In the genomic region with DNA sequence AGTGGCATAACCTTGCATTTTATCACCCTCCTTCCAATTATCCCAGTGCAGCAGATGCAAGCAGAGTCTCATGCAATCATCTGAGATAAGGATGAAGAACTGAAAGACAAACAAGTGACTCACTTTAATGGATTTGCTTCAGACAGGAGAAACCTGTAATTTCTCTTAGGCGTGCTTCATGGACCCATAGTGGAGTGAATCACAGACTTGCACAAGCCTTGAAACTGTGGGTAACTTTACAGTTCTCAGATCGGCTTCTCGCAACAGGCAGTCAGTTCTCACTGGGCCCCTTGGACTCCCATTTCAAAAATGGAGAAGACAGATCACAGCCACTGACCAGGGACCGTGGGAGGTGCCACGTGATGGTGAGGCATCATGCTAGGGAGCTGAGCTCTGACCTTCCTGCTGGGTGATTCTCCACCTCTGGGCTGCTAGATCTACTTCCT, we compare ENCODE assay signal across 13 cellular contexts. TPM values are rescaled to one million over a fixed set of nuclear protein-coding genes. Genes with fewer than 3 reads are reported as not detected.
DNase-seq lines count a peak whose midpoint lies in the region; ATAC-seq and TF ChIP-seq lines count a peak whose summit lies in the region.
"Had no signal": no experiment of that assay in that cellular context is flagged by ENCODE, and none has a peak within 500 bp of the region (broad histone marks: within the 10 kb centered on the region; RNA-seq: fewer than 3 reads in every experiment).

A gene with protein sequence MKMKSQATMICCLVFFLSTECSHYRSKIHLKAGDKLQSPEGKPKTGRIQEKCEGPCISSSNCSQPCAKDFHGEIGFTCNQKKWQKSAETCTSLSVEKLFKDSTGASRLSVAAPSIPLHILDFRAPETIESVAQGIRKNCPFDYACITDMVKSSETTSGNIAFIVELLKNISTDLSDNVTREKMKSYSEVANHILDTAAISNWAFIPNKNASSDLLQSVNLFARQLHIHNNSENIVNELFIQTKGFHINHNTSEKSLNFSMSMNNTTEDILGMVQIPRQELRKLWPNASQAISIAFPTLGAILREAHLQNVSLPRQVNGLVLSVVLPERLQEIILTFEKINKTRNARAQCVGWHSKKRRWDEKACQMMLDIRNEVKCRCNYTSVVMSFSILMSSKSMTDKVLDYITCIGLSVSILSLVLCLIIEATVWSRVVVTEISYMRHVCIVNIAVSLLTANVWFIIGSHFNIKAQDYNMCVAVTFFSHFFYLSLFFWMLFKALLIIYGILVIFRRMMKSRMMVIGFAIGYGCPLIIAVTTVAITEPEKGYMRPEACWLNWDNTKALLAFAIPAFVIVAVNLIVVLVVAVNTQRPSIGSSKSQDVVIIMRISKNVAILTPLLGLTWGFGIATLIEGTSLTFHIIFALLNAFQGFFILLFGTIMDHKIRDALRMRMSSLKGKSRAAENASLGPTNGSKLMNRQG (plus strand): TSS at position 239 of the 446 bp plus-strand sequence. CDS start 8,666 bp downstream, outside the sequence.

- no peaks in the 10 kb centered on the region for H3K79me2 ChIP-seq in parathyroid adenoma

- H3K9me3 ChIP-seq in parathyroid adenoma (ENCODE audit: control insufficient read depth, low read length) = no peaks in the 10 kb centered on the region
- H3K9me3 ChIP-seq: ovary had no signal

- H3K4me2 ChIP-seq in parathyroid adenoma (ENCODE audit: low read length) = no peak within 1 kb of the TSS

- no peak within 1 kb of the TSS for H3K27ac ChIP-seq in parathyroid adenoma
- H3K27ac ChIP-seq: ovary, WERI-Rb-1 had no signal

- H3K9ac ChIP-seq in parathyroid adenoma = no peak within 1 kb of the TSS

- TF ChIP-seq CTCF in LNCaP clone FGC (IDR thresholded peaks at IDR 0.05; ENCODE audit: control insufficient read depth, extremely low read depth, insufficient read depth) (no peak), cardiac fibroblast (IDR thresholded peaks at IDR 0.05; ENCODE audit: low read depth, low read length) (no peak), parathyroid adenoma (IDR thresholded peaks at IDR 0.05) (no peak)

- no peaks in the 10 kb centered on the region for H3K36me3 ChIP-seq in parathyroid adenoma (ENCODE audit: control insufficient read depth, insufficient read depth, low read length)
- H3K36me3 ChIP-seq: ovary, WERI-Rb-1 had no signal

- H3K27me3 ChIP-seq in parathyroid adenoma (ENCODE audit: control insufficient read depth, insufficient read depth, low read length) = no peaks in the 10 kb centered on the region
- H3K27me3 ChIP-seq: ovary had no signal

- no peaks in the 10 kb centered on the region for H3K4me1 ChIP-seq in parathyroid adenoma

- peak within 1 kb of the TSS; percentile 11 for H2AFZ ChIP-seq in parathyroid adenoma

- ATAC-seq in HG03095 (IDR thresholded peaks at IDR 0.05; ENCODE audit: unreplicated experiment) (no peak), Right ventricle myocardium inferior (no peak)

- DNase-seq in EL (peak; percentile 45), LNCaP clone FGC (ENCODE audit: low read depth) (peak; percentile 41), cardiac fibroblast (ENCODE audit: low read depth in 2 of 2) (peak; percentile 73 to 90), NCI-H82 (lab: John Stamatoyannopoulos, UW) (no peak), SW480 (ENCODE audit: low spot score) (no peak), Right ventricle myocardium inferior (ENCODE audit: missing footprints) (no peak)
- DNase-seq: anterior cingulate cortex, GF-D8, hypothalamus, WERI-Rb-1 had no signal

- intact Hi-C loops in Right ventricle myocardium inferior (cut with DNase I) = loop anchor here (5.0 kb wide), 1 partner anchor 46 kb away; no protein-coding TSS in a partner anchor

- H3K4me3 ChIP-seq in LNCaP clone FGC (ENCODE audit: low read depth, low read length) = no peak within 1 kb of the TSS
- peak within 1 kb of the TSS in 1 of 2 donors; percentile 18 for H3K4me3 ChIP-seq in cardiac fibroblast (replicated peaks in 1 of 2; ENCODE audit: low read depth in 2 of 2, low read length in 2 of 2)
- H3K4me3 ChIP-seq in parathyroid adenoma (ENCODE audit: low read depth, low read length) = no peak within 1 kb of the TSS
- H3K4me3 ChIP-seq: ovary had no signal

RNA-seq across cellular contexts. Expression of the gene that starts here (rescaled TPM):
- not detected for total RNA-seq in Right ventricle myocardium inferior

Comparison
In these comparisons a context has a peak if more than half of its experiments do, and no peak if none do; other contexts are left out.
1. DNase-seq: peak in EL (single experiment), LNCaP clone FGC (single experiment) and cardiac fibroblast (2 of 2); none in NCI-H82 (single experiment), SW480 (single experiment) and Right ventricle myocardium inferior (single experiment).